Comparison of ENCODE assay signal across 1 cellular context in the genomic region with DNA sequence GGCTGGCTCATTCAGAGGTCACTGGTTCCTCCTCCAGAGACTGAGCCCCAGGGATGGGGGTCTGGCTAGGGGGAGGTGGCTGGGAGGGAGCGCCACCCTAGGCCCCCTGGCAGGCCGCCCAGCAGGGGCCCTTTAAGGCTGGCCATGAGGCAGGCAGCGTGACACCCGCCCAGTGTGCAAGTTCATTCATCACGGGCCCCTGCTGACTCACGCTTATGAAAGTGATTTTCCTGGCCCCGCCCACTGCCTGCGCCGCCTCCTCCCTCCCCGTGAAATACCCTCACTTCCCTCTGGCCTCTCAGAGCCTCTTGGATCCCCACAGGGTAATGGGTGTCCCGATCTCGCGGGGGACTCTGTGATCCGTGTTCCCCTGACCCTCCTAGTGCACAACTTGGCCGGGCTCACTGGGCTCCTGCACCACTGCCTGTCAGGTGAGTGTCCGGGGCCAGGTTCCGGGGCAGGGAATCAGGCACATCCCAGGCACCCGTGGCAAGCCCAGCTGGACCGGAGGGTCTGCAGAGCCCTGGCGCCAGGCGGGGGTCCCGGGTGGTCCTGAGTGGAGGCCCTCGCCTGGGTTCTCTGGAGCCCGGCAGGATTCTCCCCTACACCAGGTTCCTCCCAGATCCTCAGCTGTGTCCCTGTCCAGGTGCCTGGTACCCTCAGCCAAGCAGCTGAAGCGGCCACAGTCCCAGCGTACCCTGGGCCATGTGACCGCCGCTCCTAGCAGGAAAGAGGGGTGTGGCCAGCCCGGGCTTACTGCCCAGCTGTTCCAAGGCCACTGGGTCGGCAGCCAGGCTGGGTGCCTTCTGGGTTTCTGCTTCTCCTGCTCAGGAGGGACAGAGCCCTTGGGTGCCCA.
A peak's percentile ranks its signal among the peaks of the same experiment; 100 is the strongest.
TF ChIP-seq lines count a peak whose summit lies in the region.

A gene with protein sequence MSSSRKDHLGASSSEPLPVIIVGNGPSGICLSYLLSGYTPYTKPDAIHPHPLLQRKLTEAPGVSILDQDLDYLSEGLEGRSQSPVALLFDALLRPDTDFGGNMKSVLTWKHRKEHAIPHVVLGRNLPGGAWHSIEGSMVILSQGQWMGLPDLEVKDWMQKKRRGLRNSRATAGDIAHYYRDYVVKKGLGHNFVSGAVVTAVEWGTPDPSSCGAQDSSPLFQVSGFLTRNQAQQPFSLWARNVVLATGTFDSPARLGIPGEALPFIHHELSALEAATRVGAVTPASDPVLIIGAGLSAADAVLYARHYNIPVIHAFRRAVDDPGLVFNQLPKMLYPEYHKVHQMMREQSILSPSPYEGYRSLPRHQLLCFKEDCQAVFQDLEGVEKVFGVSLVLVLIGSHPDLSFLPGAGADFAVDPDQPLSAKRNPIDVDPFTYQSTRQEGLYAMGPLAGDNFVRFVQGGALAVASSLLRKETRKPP (plus strand): TSS at position 301 of the 856 bp plus-strand sequence. CDS start 4,432 bp downstream, outside the sequence.

TF ChIP-seq in HepG2, 621 proteins besides CTCF, POLR2A, EP300 and RAD21 (continued from another document and continues in another):
- TF ChIP-seq, protein P1, sequence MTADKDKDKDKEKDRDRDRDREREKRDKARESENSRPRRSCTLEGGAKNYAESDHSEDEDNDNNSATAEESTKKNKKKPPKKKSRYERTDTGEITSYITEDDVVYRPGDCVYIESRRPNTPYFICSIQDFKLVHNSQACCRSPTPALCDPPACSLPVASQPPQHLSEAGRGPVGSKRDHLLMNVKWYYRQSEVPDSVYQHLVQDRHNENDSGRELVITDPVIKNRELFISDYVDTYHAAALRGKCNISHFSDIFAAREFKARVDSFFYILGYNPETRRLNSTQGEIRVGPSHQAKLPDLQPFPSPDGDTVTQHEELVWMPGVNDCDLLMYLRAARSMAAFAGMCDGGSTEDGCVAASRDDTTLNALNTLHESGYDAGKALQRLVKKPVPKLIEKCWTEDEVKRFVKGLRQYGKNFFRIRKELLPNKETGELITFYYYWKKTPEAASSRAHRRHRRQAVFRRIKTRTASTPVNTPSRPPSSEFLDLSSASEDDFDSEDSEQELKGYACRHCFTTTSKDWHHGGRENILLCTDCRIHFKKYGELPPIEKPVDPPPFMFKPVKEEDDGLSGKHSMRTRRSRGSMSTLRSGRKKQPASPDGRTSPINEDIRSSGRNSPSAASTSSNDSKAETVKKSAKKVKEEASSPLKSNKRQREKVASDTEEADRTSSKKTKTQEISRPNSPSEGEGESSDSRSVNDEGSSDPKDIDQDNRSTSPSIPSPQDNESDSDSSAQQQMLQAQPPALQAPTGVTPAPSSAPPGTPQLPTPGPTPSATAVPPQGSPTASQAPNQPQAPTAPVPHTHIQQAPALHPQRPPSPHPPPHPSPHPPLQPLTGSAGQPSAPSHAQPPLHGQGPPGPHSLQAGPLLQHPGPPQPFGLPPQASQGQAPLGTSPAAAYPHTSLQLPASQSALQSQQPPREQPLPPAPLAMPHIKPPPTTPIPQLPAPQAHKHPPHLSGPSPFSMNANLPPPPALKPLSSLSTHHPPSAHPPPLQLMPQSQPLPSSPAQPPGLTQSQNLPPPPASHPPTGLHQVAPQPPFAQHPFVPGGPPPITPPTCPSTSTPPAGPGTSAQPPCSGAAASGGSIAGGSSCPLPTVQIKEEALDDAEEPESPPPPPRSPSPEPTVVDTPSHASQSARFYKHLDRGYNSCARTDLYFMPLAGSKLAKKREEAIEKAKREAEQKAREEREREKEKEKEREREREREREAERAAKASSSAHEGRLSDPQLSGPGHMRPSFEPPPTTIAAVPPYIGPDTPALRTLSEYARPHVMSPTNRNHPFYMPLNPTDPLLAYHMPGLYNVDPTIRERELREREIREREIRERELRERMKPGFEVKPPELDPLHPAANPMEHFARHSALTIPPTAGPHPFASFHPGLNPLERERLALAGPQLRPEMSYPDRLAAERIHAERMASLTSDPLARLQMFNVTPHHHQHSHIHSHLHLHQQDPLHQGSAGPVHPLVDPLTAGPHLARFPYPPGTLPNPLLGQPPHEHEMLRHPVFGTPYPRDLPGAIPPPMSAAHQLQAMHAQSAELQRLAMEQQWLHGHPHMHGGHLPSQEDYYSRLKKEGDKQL (CRISPR knock-in tag; IDR thresholded peaks at IDR 0.05; ENCODE audit: low read depth): no peak
- TF ChIP-seq JARID2 (CRISPR knock-in tag; IDR thresholded peaks at IDR 0.05; ENCODE audit: insufficient replicate concordance) (peak; percentile 55), TGIF2 (CRISPR knock-in tag; IDR thresholded peaks at IDR 0.05) (peak; percentile 94), POGZ (CRISPR knock-in tag; IDR thresholded peaks at IDR 0.05) (no peak), SIX1 (CRISPR knock-in tag; IDR thresholded peaks at IDR 0.05; ENCODE audit: borderline replicate concordance) (no peak), BRCA1 (CRISPR knock-in tag; IDR thresholded peaks at IDR 0.05) (peak; percentile 61; the same call in 1 of the 2 replicates), ZBTB38 (CRISPR knock-in tag; IDR thresholded peaks at IDR 0.05) (peak; percentile 79), ZNF136 (CRISPR knock-in tag; IDR thresholded peaks at IDR 0.05; ENCODE audit: low read depth) (peak; percentile 84; the same call in 1 of the 2 replicates), HDAC1 (CRISPR knock-in tag; IDR thresholded peaks at IDR 0.05) (peak; percentile 89), CC2D1A (CRISPR knock-in tag; IDR thresholded peaks at IDR 0.05) (no peak), ZNF564 (CRISPR knock-in tag; IDR thresholded peaks at IDR 0.05) (no peak; the same call in 1 of the 2 replicates), SP2 (CRISPR knock-in tag; IDR thresholded peaks at IDR 0.05) (0 out of 2 replicates have a peak, but pooled peaks have one; percentile 34), ASH2L (IDR thresholded peaks at IDR 0.05; ENCODE audit: insufficient read length, low read depth, low read length) (peak; percentile 32), MIER3 (CRISPR knock-in tag; IDR thresholded peaks at IDR 0.05; ENCODE audit: borderline replicate concordance) (peak; percentile 69; the same call in 1 of the 2 replicates), MATR3 (CRISPR knock-in tag; IDR thresholded peaks at IDR 0.05) (no peak), ZNF350 (CRISPR knock-in tag; IDR thresholded peaks at IDR 0.05; ENCODE audit: borderline replicate concordance, low read depth) (peak; percentile 83), ZNF773 (CRISPR knock-in tag; IDR thresholded peaks at IDR 0.05; ENCODE audit: borderline replicate concordance) (0 out of 2 replicates have a peak, but pooled peaks have one; percentile 68), MTA1 (CRISPR knock-in tag; IDR thresholded peaks at IDR 0.05; ENCODE audit: borderline replicate concordance) (peak; percentile 64; the same call in 1 of the 2 replicates), ZNF441 (CRISPR knock-in tag; IDR thresholded peaks at IDR 0.05; ENCODE audit: borderline replicate concordance) (peak; percentile 29; the same call in 1 of the 2 replicates), GTF2F1 (IDR thresholded peaks at IDR 0.05; ENCODE audit: low read length) (peak; percentile 69; the same call in 1 of the 2 replicates), BHLHE40 (IDR thresholded peaks at IDR 0.05; ENCODE audit: low read length) (peak; percentile 81), ZNF331 (CRISPR knock-in tag; IDR thresholded peaks at IDR 0.05) (no peak), HMG20A (CRISPR knock-in tag; IDR thresholded peaks at IDR 0.05; ENCODE audit: borderline replicate concordance) (peak; percentile 66; the same call in 1 of the 2 replicates), ZZZ3 (CRISPR knock-in tag; IDR thresholded peaks at IDR 0.05; ENCODE audit: borderline replicate concordance) (no peak), ZNF788 (CRISPR knock-in tag; IDR thresholded peaks at IDR 0.05; ENCODE audit: borderline replicate concordance) (peak; percentile 94), HNRNPH1 (optimal IDR thresholded peaks at IDR 0.05; ENCODE audit: low read depth, low read length) (no peak)
- TF ChIP-seq, protein P2, sequence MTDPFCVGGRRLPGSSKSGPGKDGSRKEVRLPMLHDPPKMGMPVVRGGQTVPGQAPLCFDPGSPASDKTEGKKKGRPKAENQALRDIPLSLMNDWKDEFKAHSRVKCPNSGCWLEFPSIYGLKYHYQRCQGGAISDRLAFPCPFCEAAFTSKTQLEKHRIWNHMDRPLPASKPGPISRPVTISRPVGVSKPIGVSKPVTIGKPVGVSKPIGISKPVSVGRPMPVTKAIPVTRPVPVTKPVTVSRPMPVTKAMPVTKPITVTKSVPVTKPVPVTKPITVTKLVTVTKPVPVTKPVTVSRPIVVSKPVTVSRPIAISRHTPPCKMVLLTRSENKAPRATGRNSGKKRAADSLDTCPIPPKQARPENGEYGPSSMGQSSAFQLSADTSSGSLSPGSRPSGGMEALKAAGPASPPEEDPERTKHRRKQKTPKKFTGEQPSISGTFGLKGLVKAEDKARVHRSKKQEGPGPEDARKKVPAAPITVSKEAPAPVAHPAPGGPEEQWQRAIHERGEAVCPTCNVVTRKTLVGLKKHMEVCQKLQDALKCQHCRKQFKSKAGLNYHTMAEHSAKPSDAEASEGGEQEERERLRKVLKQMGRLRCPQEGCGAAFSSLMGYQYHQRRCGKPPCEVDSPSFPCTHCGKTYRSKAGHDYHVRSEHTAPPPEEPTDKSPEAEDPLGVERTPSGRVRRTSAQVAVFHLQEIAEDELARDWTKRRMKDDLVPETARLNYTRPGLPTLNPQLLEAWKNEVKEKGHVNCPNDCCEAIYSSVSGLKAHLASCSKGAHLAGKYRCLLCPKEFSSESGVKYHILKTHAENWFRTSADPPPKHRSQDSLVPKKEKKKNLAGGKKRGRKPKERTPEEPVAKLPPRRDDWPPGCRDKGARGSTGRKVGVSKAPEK (CRISPR knock-in tag; IDR thresholded peaks at IDR 0.05; ENCODE audit: borderline replicate concordance): no peak
- TF ChIP-seq, protein P3, sequence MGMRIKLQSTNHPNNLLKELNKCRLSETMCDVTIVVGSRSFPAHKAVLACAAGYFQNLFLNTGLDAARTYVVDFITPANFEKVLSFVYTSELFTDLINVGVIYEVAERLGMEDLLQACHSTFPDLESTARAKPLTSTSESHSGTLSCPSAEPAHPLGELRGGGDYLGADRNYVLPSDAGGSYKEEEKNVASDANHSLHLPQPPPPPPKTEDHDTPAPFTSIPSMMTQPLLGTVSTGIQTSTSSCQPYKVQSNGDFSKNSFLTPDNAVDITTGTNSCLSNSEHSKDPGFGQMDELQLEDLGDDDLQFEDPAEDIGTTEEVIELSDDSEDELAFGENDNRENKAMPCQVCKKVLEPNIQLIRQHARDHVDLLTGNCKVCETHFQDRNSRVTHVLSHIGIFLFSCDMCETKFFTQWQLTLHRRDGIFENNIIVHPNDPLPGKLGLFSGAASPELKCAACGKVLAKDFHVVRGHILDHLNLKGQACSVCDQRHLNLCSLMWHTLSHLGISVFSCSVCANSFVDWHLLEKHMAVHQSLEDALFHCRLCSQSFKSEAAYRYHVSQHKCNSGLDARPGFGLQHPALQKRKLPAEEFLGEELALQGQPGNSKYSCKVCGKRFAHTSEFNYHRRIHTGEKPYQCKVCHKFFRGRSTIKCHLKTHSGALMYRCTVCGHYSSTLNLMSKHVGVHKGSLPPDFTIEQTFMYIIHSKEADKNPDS (CRISPR knock-in tag; IDR thresholded peaks at IDR 0.05): peak; percentile 92; the same call in 1 of the 2 replicates
- TF ChIP-seq, protein P4, sequence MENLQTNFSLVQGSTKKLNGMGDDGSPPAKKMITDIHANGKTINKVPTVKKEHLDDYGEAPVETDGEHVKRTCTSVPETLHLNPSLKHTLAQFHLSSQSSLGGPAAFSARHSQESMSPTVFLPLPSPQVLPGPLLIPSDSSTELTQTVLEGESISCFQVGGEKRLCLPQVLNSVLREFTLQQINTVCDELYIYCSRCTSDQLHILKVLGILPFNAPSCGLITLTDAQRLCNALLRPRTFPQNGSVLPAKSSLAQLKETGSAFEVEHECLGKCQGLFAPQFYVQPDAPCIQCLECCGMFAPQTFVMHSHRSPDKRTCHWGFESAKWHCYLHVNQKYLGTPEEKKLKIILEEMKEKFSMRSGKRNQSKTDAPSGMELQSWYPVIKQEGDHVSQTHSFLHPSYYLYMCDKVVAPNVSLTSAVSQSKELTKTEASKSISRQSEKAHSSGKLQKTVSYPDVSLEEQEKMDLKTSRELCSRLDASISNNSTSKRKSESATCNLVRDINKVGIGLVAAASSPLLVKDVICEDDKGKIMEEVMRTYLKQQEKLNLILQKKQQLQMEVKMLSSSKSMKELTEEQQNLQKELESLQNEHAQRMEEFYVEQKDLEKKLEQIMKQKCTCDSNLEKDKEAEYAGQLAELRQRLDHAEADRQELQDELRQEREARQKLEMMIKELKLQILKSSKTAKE (CRISPR knock-in tag; IDR thresholded peaks at IDR 0.05; ENCODE audit: borderline replicate concordance): peak; percentile 49
- TF ChIP-seq, protein P5, sequence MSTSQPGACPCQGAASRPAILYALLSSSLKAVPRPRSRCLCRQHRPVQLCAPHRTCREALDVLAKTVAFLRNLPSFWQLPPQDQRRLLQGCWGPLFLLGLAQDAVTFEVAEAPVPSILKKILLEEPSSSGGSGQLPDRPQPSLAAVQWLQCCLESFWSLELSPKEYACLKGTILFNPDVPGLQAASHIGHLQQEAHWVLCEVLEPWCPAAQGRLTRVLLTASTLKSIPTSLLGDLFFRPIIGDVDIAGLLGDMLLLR (CRISPR knock-in tag; IDR thresholded peaks at IDR 0.05): no peak
- TF ChIP-seq, protein P6, sequence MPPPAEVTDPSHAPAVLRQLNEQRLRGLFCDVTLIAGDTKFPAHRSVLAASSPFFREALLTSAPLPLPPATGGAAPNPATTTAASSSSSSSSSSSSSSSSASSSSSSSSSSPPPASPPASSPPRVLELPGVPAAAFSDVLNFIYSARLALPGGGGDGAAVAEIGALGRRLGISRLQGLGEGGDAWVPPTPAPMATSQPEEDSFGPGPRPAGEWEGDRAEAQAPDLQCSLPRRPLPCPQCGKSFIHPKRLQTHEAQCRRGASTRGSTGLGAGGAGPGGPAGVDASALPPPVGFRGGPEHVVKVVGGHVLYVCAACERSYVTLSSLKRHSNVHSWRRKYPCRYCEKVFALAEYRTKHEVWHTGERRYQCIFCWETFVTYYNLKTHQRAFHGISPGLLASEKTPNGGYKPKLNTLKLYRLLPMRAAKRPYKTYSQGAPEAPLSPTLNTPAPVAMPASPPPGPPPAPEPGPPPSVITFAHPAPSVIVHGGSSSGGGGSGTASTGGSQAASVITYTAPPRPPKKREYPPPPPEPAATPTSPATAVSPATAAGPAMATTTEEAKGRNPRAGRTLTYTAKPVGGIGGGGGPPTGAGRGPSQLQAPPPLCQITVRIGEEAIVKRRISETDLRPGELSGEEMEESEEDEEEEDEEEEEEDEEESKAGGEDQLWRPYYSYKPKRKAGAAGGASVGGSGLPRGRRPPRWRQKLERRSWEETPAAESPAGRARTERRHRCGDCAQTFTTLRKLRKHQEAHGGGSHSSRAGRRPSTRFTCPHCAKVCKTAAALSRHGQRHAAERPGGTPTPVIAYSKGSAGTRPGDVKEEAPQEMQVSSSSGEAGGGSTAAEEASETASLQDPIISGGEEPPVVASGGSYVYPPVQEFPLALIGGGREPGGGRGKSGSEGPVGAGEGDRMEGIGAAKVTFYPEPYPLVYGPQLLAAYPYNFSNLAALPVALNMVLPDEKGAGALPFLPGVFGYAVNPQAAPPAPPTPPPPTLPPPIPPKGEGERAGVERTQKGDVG (CRISPR knock-in tag; IDR thresholded peaks at IDR 0.05; ENCODE audit: borderline replicate concordance): no peak
- TF ChIP-seq, protein P7, sequence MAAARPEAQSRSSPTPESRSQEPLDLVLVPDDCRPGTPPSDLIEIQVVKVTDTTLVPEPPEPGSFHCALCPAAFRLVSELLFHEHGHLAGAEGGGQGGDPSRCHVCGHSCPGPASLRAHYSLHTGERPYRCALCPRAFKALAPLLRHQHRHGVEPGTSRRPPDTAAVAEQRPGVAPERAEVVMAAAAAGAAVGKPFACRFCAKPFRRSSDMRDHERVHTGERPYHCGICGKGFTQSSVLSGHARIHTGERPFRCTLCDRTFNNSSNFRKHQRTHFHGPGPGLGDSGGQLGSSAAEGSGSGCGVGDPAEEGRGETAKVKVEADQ (CRISPR knock-in tag; IDR thresholded peaks at IDR 0.05; ENCODE audit: borderline replicate concordance): peak; percentile 59; the same call in 1 of the 2 replicates
